ENCODE assay signal across 11 cellular contexts in genomic region chr9:101445353-101446029, GRCh38. TPM values are rescaled to one million over a fixed set of nuclear protein-coding genes. Genes with fewer than 3 reads are reported as not detected.
A peak's percentile ranks its signal among the peaks of the same experiment; 100 is the strongest.
DNase-seq lines count a peak whose midpoint lies in the region; ATAC-seq and TF ChIP-seq lines count a peak whose summit lies in the region.
"Had no signal": no experiment of that assay in that cellular context is flagged by ENCODE, and none has a peak within 500 bp of the region (broad histone marks: within the 10 kb centered on the region; RNA-seq: fewer than 3 reads in every experiment).

No MANE protein-coding gene starts in this region.

- H3K36me3 Mint-ChIP-seq in progenitor cell of endocrine pancreas (ENCODE audit: insufficient read depth): no peaks in the 10 kb centered on the region

- H3K4me3 Mint-ChIP-seq in progenitor cell of endocrine pancreas (ENCODE audit: low read depth): no peak overlapping the region

- peak; percentile 26 for DNase-seq in HuH-7 (ENCODE audit: low spot score)
- DNase-seq in Panc1 (ENCODE audit: low read depth, low spot score): no peak
- peak; percentile 33 for DNase-seq in fibroblast of the aortic adventitia (ENCODE audit: low read depth)
- DNase-seq in progenitor cell of endocrine pancreas (ENCODE audit: low spot score, unreplicated experiment): no peak
- DNase-seq in NCI-H146 (lab: John Stamatoyannopoulos, UW): no peak
- DNase-seq in NK-92 treated with Interleukin-12 subunit alpha and Interleukin-12 subunit beta, amount 100 ng/mL, for 24 hours (lab: John Stamatoyannopoulos, UW): no peak
- no peak for DNase-seq in thyroid gland
- DNase-seq: activated gamma-delta T cell, NCI-H2081 had no signal

- H3K36me3 ChIP-seq in Panc1 (ENCODE audit: control insufficient read depth, insufficient read depth, low read length) (no peaks in the 10 kb centered on the region), thyroid gland (no peaks in the 10 kb centered on the region)

- POLR2A ChIA-PET in Panc1 (lab: Charles Lee): no interaction called here

- 65 to 69% methylated on average over 5 of the region's 5 CpGs for WGBS in thyroid gland, 2 donors

- peaks cover 2% of the 10 kb centered on the region; the same call in 1 of the 2 replicates for H3K27me3 ChIP-seq in Panc1 (ENCODE audit: control insufficient read depth, insufficient read depth, low read length)
- no peaks in the 10 kb centered on the region for H3K27me3 ChIP-seq in thyroid gland

- no peak for TF ChIP-seq CTCF in Panc1 (IDR thresholded peaks at IDR 0.05)
- no peak for TF ChIP-seq CTCF in fibroblast of the aortic adventitia (IDR thresholded peaks at IDR 0.05; ENCODE audit: insufficient read depth, low read length)
- no peak for TF ChIP-seq CTCF in progenitor cell of endocrine pancreas (IDR thresholded peaks at IDR 0.05; ENCODE audit: unreplicated experiment)
- no peak for TF ChIP-seq CTCF in thyroid gland (IDR thresholded peaks at IDR 0.05)

- peak overlapping the region; percentile 46 for H3K27ac Mint-ChIP-seq in progenitor cell of endocrine pancreas

- peak overlapping the region; percentile 16 to 44 for H3K4me3 ChIP-seq in Panc1 (ENCODE audit: low read depth in 2 of 2, low read length in 2 of 2)
- peak overlapping the region; percentile 3 for H3K4me3 ChIP-seq in fibroblast of the aortic adventitia (ENCODE audit: low read depth, low read length)
- H3K4me3 ChIP-seq in thyroid gland (replicated peaks in 1 of 3): no peak overlapping the region

- intact Hi-C loops in Panc1 (cut with micrococcal nuclease; ENCODE audit: unreplicated experiment) (no loop called here), thyroid gland (cut with DNase I) (no loop called here)

- ATAC-seq in Panc1: no peak
- no peak for ATAC-seq in GM18519 (IDR thresholded peaks at IDR 0.05; ENCODE audit: low FRiP score, unreplicated experiment)

- in situ Hi-C loops in Panc1 (cut with HindIII; ENCODE audit: low pct_unique_long_range_greater_than_20kb, low sequenced_read_pairs): no loop called here

- CTCF ChIA-PET in Panc1 (lab: Charles Lee): no interaction called here

- H3K27ac ChIP-seq in Panc1 (ENCODE audit: low read length): no peak overlapping the region
- no peak overlapping the region for H3K27ac ChIP-seq in thyroid gland
- H3K27ac ChIP-seq: RWPE1 had no signal

- no peaks in the 10 kb centered on the region for H3K9me3 Mint-ChIP-seq in progenitor cell of endocrine pancreas (ENCODE audit: low read depth)

- H3K27me3 Mint-ChIP-seq in progenitor cell of endocrine pancreas: no peaks in the 10 kb centered on the region

- H3K4me1 Mint-ChIP-seq in progenitor cell of endocrine pancreas (ENCODE audit: low read depth): peaks cover 11% of the 10 kb centered on the region

- H3K4me1 ChIP-seq in Panc1 (ENCODE audit: control insufficient read depth, insufficient read depth, low read length): no peaks in the 10 kb centered on the region
- no peaks in the 10 kb centered on the region for H3K4me1 ChIP-seq in thyroid gland

- no peak for TF ChIP-seq POLR2A in thyroid gland (IDR thresholded peaks at IDR 0.05)

- no TSS peak for BruUV-seq in Panc1 (replicated peaks; lab: Mats Ljungman, UMichigan)

- no peaks in the 10 kb centered on the region for H3K9me3 ChIP-seq in Panc1 (ENCODE audit: control insufficient read depth, insufficient read depth, low read depth, low read length)
- no peaks in the 10 kb centered on the region for H3K9me3 ChIP-seq in thyroid gland

RNA-seq across cellular contexts. Expression of gene ALDOB, which starts 9.9 kb away (rescaled TPM):
- total RNA-seq in Panc1 (2021; ENCODE audit: unreplicated experiment): 0.67 TPM
- polyA plus RNA-seq in Panc1 (2012; ENCODE audit: insufficient read length): not detected
- not detected in 2 replicates for total RNA-seq in fibroblast of the aortic adventitia (ENCODE audit: low replicate concordance)
- total RNA-seq in progenitor cell of endocrine pancreas: not detected in 2 replicates
- not detected for total RNA-seq in thyroid gland

RNA-seq across cellular contexts. Expression of gene ZNF189, which starts 46.8 kb away (rescaled TPM):
- total RNA-seq in Panc1 (2021; ENCODE audit: unreplicated experiment): 7.0 TPM
- 4.4 TPM for polyA plus RNA-seq in Panc1 (2012; ENCODE audit: insufficient read length)
- 15.3 and 18.3 TPM in 2 replicates for total RNA-seq in fibroblast of the aortic adventitia (ENCODE audit: low replicate concordance)
- 31.4 and 32.5 TPM in 2 replicates for total RNA-seq in progenitor cell of endocrine pancreas
- 10 to 100 TPM; 21.6 to 34.1 (median 24.5) TPM for total RNA-seq in thyroid gland

RNA-seq across cellular contexts. Expression of gene MRPL50, which starts 47.1 kb away (rescaled TPM):
- 7.2 TPM for total RNA-seq in Panc1 (2021; ENCODE audit: unreplicated experiment)
- 3.8 TPM for polyA plus RNA-seq in Panc1 (2012; ENCODE audit: insufficient read length)
- 8.0 and 14.0 TPM in 2 replicates for total RNA-seq in fibroblast of the aortic adventitia (ENCODE audit: low replicate concordance)
- 14.4 and 16.1 TPM in 2 replicates for total RNA-seq in progenitor cell of endocrine pancreas
- total RNA-seq in thyroid gland: 10 to 100 TPM; 12.5 to 17.4 (median 13.7) TPM

Comparison
In these comparisons a context has a peak if more than half of its experiments do, and no peak if none do; other contexts are left out.
1. DNase-seq: peak in HuH-7 (single experiment) and fibroblast of the aortic adventitia (single experiment); none in Panc1 (single experiment), progenitor cell of endocrine pancreas (single experiment), NCI-H146 (single experiment), NK-92 treated with Interleukin-12 subunit alpha and Interleukin-12 subunit beta, amount 100 ng/mL, for 24 hours (single experiment) and thyroid gland (0 of 2).
2. H3K4me3 ChIP-seq: peak in Panc1 (2 of 2) and fibroblast of the aortic adventitia (single experiment); none in thyroid gland (0 of 3).